In genomic region chr11:119024430-119025098, GRCh38 we compare ENCODE assay signal across 11 cellular contexts. TPM values are rescaled to one million over a fixed set of nuclear protein-coding genes. Genes with fewer than 3 reads are reported as not detected.
DNase-seq lines count a peak whose midpoint lies in the region; ATAC-seq and TF ChIP-seq lines count a peak whose summit lies in the region.
"Had no signal": no experiment of that assay in that cellular context is flagged by ENCODE, and none has a peak within 500 bp of the region (broad histone marks: within the 10 kb centered on the region; RNA-seq: fewer than 3 reads in every experiment).

No MANE protein-coding gene starts in this region.

- no peaks in the 10 kb centered on the region for H3K9me3 Mint-ChIP-seq in Caco-2 (ENCODE audit: unreplicated experiment)

- peak; percentile 25 for TF ChIP-seq POLR2A in erythroblast (IDR thresholded peaks at IDR 0.05; ENCODE audit: low read length)

- H3K36me3 ChIP-seq in Caco-2 (ENCODE audit: control insufficient read depth, insufficient read depth, low read length) (peaks cover 22% of the 10 kb centered on the region), SK-N-MC (ENCODE audit: insufficient read depth, low read length) (peaks cover 50% of the 10 kb centered on the region), HAP-1 (replicated peaks) (peaks cover 80% of the 10 kb centered on the region)

- POLR2A ChIA-PET in Caco-2 (lab: Charles Lee): no interaction called here

- peak overlapping the region; percentile 7 for H3K4me3 Mint-ChIP-seq in Caco-2 (ENCODE audit: unreplicated experiment)

- intact Hi-C loops in Caco-2 (cut with micrococcal nuclease; ENCODE audit: unreplicated experiment): no loop called here
- intact Hi-C loops in posterior vena cava (cut with DNase I): loop anchor here in 1 of 2 donors (5.0 kb wide), 1 partner anchor 38 kb away; no protein-coding TSS in a partner anchor

- H3K4me1 ChIP-seq in Caco-2: peaks cover 87% of the 10 kb centered on the region
- peaks cover 14% of the 10 kb centered on the region for H3K4me1 ChIP-seq in HAP-1

- H3K27me3 Mint-ChIP-seq in Caco-2 (ENCODE audit: insufficient read depth, unreplicated experiment): no peaks in the 10 kb centered on the region

- H3K27me3 ChIP-seq in Caco-2 (replicated peaks; ENCODE audit: control insufficient read depth, insufficient read depth, low read length) (no peaks in the 10 kb centered on the region), HAP-1 (ENCODE audit: low read depth) (no peaks in the 10 kb centered on the region)
- H3K27me3 ChIP-seq: suprapubic skin had no signal

- no peak for DNase-seq in Caco-2
- no peak for DNase-seq in SK-N-MC (ENCODE audit: low read depth, low spot score)
- peak; percentile 24 to 34 for DNase-seq in erythroblast (lab: John Stamatoyannopoulos, UW)
- DNase-seq in posterior vena cava (ENCODE audit: low spot score): peak; percentile 74
- no peak for DNase-seq in HAP-1 (ENCODE audit: low spot score in 2 of 2)
- DNase-seq in amniotic stem cell (lab: John Stamatoyannopoulos, UW): no peak
- DNase-seq: NCI-H2029; stimulated activated CD4-positive, alpha-beta T cell treated with anti-CD3 and anti-CD28 coated beads, Interleukin-2, amount 100 ng/mL, for 48 hours had no signal

- ATAC-seq in GM18868 (IDR thresholded peaks at IDR 0.05; ENCODE audit: unreplicated experiment) (no peak), GM18870 (IDR thresholded peaks at IDR 0.05; ENCODE audit: unreplicated experiment) (no peak)

- peaks cover 69% of the 10 kb centered on the region for H3K4me1 Mint-ChIP-seq in Caco-2 (ENCODE audit: low read depth, unreplicated experiment)

- H3K9ac ChIP-seq in SK-N-MC (ENCODE audit: insufficient read length): no peak overlapping the region

- peak overlapping the region; percentile 53 for H3K27ac ChIP-seq in SK-N-MC
- H3K27ac ChIP-seq: suprapubic skin had no signal

- no peaks in the 10 kb centered on the region for H3K9me3 ChIP-seq in Caco-2
- H3K9me3 ChIP-seq in SK-N-MC (ENCODE audit: low read depth, low read length): no peaks in the 10 kb centered on the region
- no peaks in the 10 kb centered on the region for H3K9me3 ChIP-seq in HAP-1
- H3K9me3 ChIP-seq: suprapubic skin had no signal

- BruUV-seq in Caco-2 (replicated peaks; lab: Mats Ljungman, UMichigan): TSS peak; percentile 4

- in situ Hi-C loops in HAP-1 (cut with MboI; ENCODE audit: low sequenced_read_pairs): no loop called here

- H3K4me3 ChIP-seq in Caco-2 (ENCODE audit: low read depth, low read length): no peak overlapping the region
- H3K4me3 ChIP-seq in SK-N-MC: no peak overlapping the region
- no peak overlapping the region for H3K4me3 ChIP-seq in HAP-1
- H3K4me3 ChIP-seq: suprapubic skin had no signal

- peaks cover 90% of the 10 kb centered on the region for H3K36me3 Mint-ChIP-seq in Caco-2 (ENCODE audit: insufficient read depth, unreplicated experiment)

- peak overlapping the region; percentile 11 for H3K27ac Mint-ChIP-seq in Caco-2 (ENCODE audit: unreplicated experiment)

- CTCF ChIA-PET in Caco-2 (lab: Charles Lee): interaction anchor here (0.5 kb wide), 1 partner anchor 337 kb away, joined by 3 read pairs; no protein-coding TSS in a partner anchor

- no peak for TF ChIP-seq CTCF in Caco-2 (IDR thresholded peaks at IDR 0.05; ENCODE audit: insufficient read depth in 1 of 2, low read depth in 1 of 2, low read length in 1 of 2, severe bottlenecking in 1 of 2, unreplicated experiment in 1 of 2)

RNA-seq across cellular contexts. Expression of gene TRAPPC4, which starts 6.0 kb away (rescaled TPM):
- total RNA-seq in Caco-2 (2022): 118 and 126 TPM in 2 replicates
- 10 to 100 TPM; 45.4 to 49.9 TPM for total RNA-seq in posterior vena cava

RNA-seq across cellular contexts. Expression of gene SLC37A4, which starts 6.1 kb away (rescaled TPM):
- 97.8 and 108 TPM in 2 replicates for total RNA-seq in Caco-2 (2022)
- total RNA-seq in posterior vena cava: 1 to 10 TPM; 6.0 to 7.8 TPM

RNA-seq across cellular contexts. Expression of gene RPS25, which starts 6.4 kb away (rescaled TPM):
- total RNA-seq in Caco-2 (2022) (1,811 and 1,967 TPM in 2 replicates), posterior vena cava (100 to 1,000 TPM; 741 to 816 TPM)

RNA-seq across cellular contexts. Expression of gene CENATAC, which starts 26.6 kb away (rescaled TPM):
- total RNA-seq in Caco-2 (2022) (185 and 194 TPM in 2 replicates), posterior vena cava (10 to 100 TPM; 27.8 TPM)

RNA-seq across cellular contexts. Expression of gene HYOU1, which starts 32.4 kb away (rescaled TPM):
- total RNA-seq in Caco-2 (2022) (306 and 366 TPM in 2 replicates), posterior vena cava (100 to 1,000 TPM; 110 to 128 TPM)

Comparison
In these comparisons a context has a peak if more than half of its experiments do, and no peak if none do; other contexts are left out.
1. DNase-seq: peak in erythroblast (2 of 2) and posterior vena cava (single experiment); none in Caco-2 (0 of 2), SK-N-MC (single experiment), HAP-1 (0 of 2) and amniotic stem cell (single experiment).
2. RNA of gene SLC37A4, which starts 6.1 kb away (total RNA-seq): 97.8 to 108 TPM in Caco-2; 6.0 to 7.8 TPM in posterior vena cava; every median in the first group is over 10 times any median in the second.